8 cellular contexts compared by ENCODE assay signal in genomic region chr2:6917761-6918421, GRCh38. TPM values are rescaled to one million over a fixed set of nuclear protein-coding genes. Genes with fewer than 3 reads are reported as not detected.
A peak's percentile ranks its signal among the peaks of the same experiment; 100 is the strongest.
DNase-seq lines count a peak whose midpoint lies in the region; ATAC-seq and TF ChIP-seq lines count a peak whose summit lies in the region.

No MANE protein-coding gene starts in this region.

- peak overlapping the region; percentile 85 for H3K27ac ChIP-seq in left ventricle myocardium inferior (replicated peaks)
- H3K27ac ChIP-seq in sigmoid colon: peak overlapping the region; percentile 4 to 78 (median 70)

- no peak for TF ChIP-seq EP300 in sigmoid colon (IDR thresholded peaks at IDR 0.05)

- DNase-seq in NCI-H748 (lab: John Stamatoyannopoulos, UW; ENCODE audit: unreplicated experiment) (peak; percentile 63), NCI-H748 treated with DMSO at 0.1 percent for 48 hours (lab: John Stamatoyannopoulos, UW) (no peak), left ventricle myocardium inferior (peak; percentile 38), sigmoid colon (no peak), Kasumi-1 (lab: John Stamatoyannopoulos, UW) (no peak), ureter (ENCODE audit: low spot score) (no peak)
- DNase-seq in activated CD8-positive, alpha-beta T cell treated with anti-CD3 and anti-CD28 coated beads, Interleukin-2, amount 10 ng/mL, durations not matched to agents 7 days and 5 days: no peak

- H3K36me3 ChIP-seq in left ventricle myocardium inferior (no peaks in the 10 kb centered on the region), sigmoid colon (no peaks in the 10 kb centered on the region)

- CTCF ChIA-PET in activated CD8-positive, alpha-beta T cell treated with anti-CD3 and anti-CD28 coated beads, Interleukin-2, amount 10 ng/mL, durations not matched to agents 7 days and 5 days (lab: Charles Lee): interaction anchor here (1.0 to 9.6 kb wide), 8 partner anchors 9 to 127 kb away, joined by 3 to 135 read pairs (median 6); partner anchors contain the start of genes CMPK2 and RSAD2

- peak overlapping the region; percentile 73 for H3K27ac Mint-ChIP-seq in activated CD8-positive, alpha-beta T cell treated with anti-CD3 and anti-CD28 coated beads, Interleukin-2, amount 10 ng/mL, durations not matched to agents 7 days and 5 days

- TF ChIP-seq POLR2A in sigmoid colon (IDR thresholded peaks at IDR 0.05): no peak

- H3K4me3 ChIP-seq in left ventricle myocardium inferior (peak overlapping the region; percentile 91), sigmoid colon (peak overlapping the region; percentile 49 to 93 (median 86))

- WGBS in sigmoid colon, 2 donors: 1 to 2% methylated on average over 68 of the region's 68 CpGs

- H3K4me1 Mint-ChIP-seq in activated CD8-positive, alpha-beta T cell treated with anti-CD3 and anti-CD28 coated beads, Interleukin-2, amount 10 ng/mL, durations not matched to agents 7 days and 5 days (ENCODE audit: low read depth): peaks cover 77% of the 10 kb centered on the region

- H3K4me1 ChIP-seq in left ventricle myocardium inferior: peaks cover 54% of the 10 kb centered on the region
- peaks cover 0 to 37% (median 7%) of the 10 kb centered on the region in 4 donors for H3K4me1 ChIP-seq in sigmoid colon

- H3K36me3 Mint-ChIP-seq in activated CD8-positive, alpha-beta T cell treated with anti-CD3 and anti-CD28 coated beads, Interleukin-2, amount 10 ng/mL, durations not matched to agents 7 days and 5 days (ENCODE audit: low read depth): peaks cover 63% of the 10 kb centered on the region

- peak overlapping the region; percentile 85 for H3K4me3 Mint-ChIP-seq in activated CD8-positive, alpha-beta T cell treated with anti-CD3 and anti-CD28 coated beads, Interleukin-2, amount 10 ng/mL, durations not matched to agents 7 days and 5 days

- no peak for TF ChIP-seq CTCF in left ventricle myocardium inferior (IDR thresholded peaks at IDR 0.05; ENCODE audit: borderline replicate concordance)
- no peak for TF ChIP-seq CTCF in sigmoid colon (IDR thresholded peaks at IDR 0.05)

- H3K9me3 Mint-ChIP-seq in activated CD8-positive, alpha-beta T cell treated with anti-CD3 and anti-CD28 coated beads, Interleukin-2, amount 10 ng/mL, durations not matched to agents 7 days and 5 days (ENCODE audit: insufficient read depth): peaks cover 3% of the 10 kb centered on the region

- H3K27me3 Mint-ChIP-seq in activated CD8-positive, alpha-beta T cell treated with anti-CD3 and anti-CD28 coated beads, Interleukin-2, amount 10 ng/mL, durations not matched to agents 7 days and 5 days (ENCODE audit: low read depth): no peaks in the 10 kb centered on the region

- ATAC-seq in HG03025 (IDR thresholded peaks at IDR 0.05; ENCODE audit: low FRiP score, unreplicated experiment): peak; percentile 4
- peak; percentile 45 for ATAC-seq in activated CD8-positive, alpha-beta T cell treated with anti-CD3 and anti-CD28 coated beads, Interleukin-2, amount 10 ng/mL, durations not matched to agents 7 days and 5 days

- intact Hi-C loops in left ventricle myocardium inferior (cut with micrococcal nuclease) (loop anchor here (5.0 kb wide), 1 partner anchor 109 kb away; no protein-coding TSS in a partner anchor), sigmoid colon (cut with DNase I) (loop anchor here (2.0 to 5.0 kb wide), 5 partner anchors 41 to 124 kb away; partner anchors contain the start of gene RSAD2)

- POLR2A ChIA-PET in activated CD8-positive, alpha-beta T cell treated with anti-CD3 and anti-CD28 coated beads, Interleukin-2, amount 10 ng/mL, durations not matched to agents 7 days and 5 days (lab: Charles Lee): interaction anchor here (0.7 to 12.1 kb wide), 8 partner anchors 9 to 90 kb away, joined by 3 to 188 read pairs (median 14); partner anchors contain the start of genes CMPK2 and RSAD2

- no peaks in the 10 kb centered on the region for H3K27me3 ChIP-seq in left ventricle myocardium inferior (ENCODE audit: low read depth)
- no peaks in the 10 kb centered on the region for H3K27me3 ChIP-seq in sigmoid colon

- H3K9me3 ChIP-seq in left ventricle myocardium inferior (replicated peaks) (no peaks in the 10 kb centered on the region), sigmoid colon (no peaks in the 10 kb centered on the region)

RNA-seq across cellular contexts. Expression of gene RNF144A, which starts 0.7 kb away (rescaled TPM):
- 10 to 100 TPM; 76.9 to 87.0 TPM for total RNA-seq in activated CD8-positive, alpha-beta T cell treated with anti-CD3 and anti-CD28 coated beads, Interleukin-2, amount 10 ng/mL, durations not matched to agents 7 days and 5 days
- total RNA-seq in left ventricle myocardium inferior (17.9 TPM), sigmoid colon (10 to 100 TPM in 3 of 4 donors, 1 to 10 TPM in 1; 5.7 to 14.2 (median 12.3) TPM), ureter (15.2 TPM)
- 10 to 100 TPM in 1 of 3 donors, 1 to 10 TPM in 2; 4.8 to 13.2 (median 8.4) TPM for polyA plus RNA-seq in sigmoid colon

RNA-seq across cellular contexts. Expression of gene RSAD2, which starts 40.3 kb away (rescaled TPM):
- total RNA-seq in activated CD8-positive, alpha-beta T cell treated with anti-CD3 and anti-CD28 coated beads, Interleukin-2, amount 10 ng/mL, durations not matched to agents 7 days and 5 days: 10 to 100 TPM; 72.4 to 74.5 TPM
- total RNA-seq in left ventricle myocardium inferior (2.4 TPM), sigmoid colon (10 to 100 TPM in 3 of 4 donors, 1 to 10 TPM in 1; 7.2 to 13.2 (median 11.3) TPM), ureter (4.4 TPM)
- 10 to 100 TPM in 2 of 3 donors, 1 to 10 TPM in 1; 1.2 to 22.3 (median 14.3) TPM for polyA plus RNA-seq in sigmoid colon

RNA-seq across cellular contexts. Expression of gene CMPK2, which starts 52.2 kb away (rescaled TPM):
- total RNA-seq in activated CD8-positive, alpha-beta T cell treated with anti-CD3 and anti-CD28 coated beads, Interleukin-2, amount 10 ng/mL, durations not matched to agents 7 days and 5 days: 10 to 100 TPM; 84.0 to 90.8 TPM
- 3.2 TPM for total RNA-seq in left ventricle myocardium inferior
- 10 to 100 TPM in 1 of 4 donors, 1 to 10 TPM in 3; 1.8 to 11.1 (median 7.8) TPM for total RNA-seq in sigmoid colon
- polyA plus RNA-seq in sigmoid colon: 10 to 100 TPM in 2 of 3 donors, 1 to 10 TPM in 1; 3.6 to 26.1 (median 14.7) TPM
- total RNA-seq in ureter: 7.5 TPM

Comparison
In these comparisons a context has a peak if more than half of its experiments do, and no peak if none do; other contexts are left out.
1. DNase-seq: peak in NCI-H748 (single experiment) and left ventricle myocardium inferior (single experiment); none in NCI-H748 treated with DMSO at 0.1 percent for 48 hours (single experiment), activated CD8-positive, alpha-beta T cell treated with anti-CD3 and anti-CD28 coated beads, Interleukin-2, amount 10 ng/mL, durations not matched to agents 7 days and 5 days (single experiment), sigmoid colon (single experiment), Kasumi-1 (0 of 2) and ureter (single experiment).
2. RNA of gene RSAD2, which starts 40.3 kb away (total RNA-seq): 72.4 to 74.5 TPM in activated CD8-positive, alpha-beta T cell treated with anti-CD3 and anti-CD28 coated beads, Interleukin-2, amount 10 ng/mL, durations not matched to agents 7 days and 5 days; 7.2 to 13.2 TPM in sigmoid colon, 4.4 TPM in ureter (single experiment) and 2.4 TPM in left ventricle myocardium inferior (single experiment); every median in the first group is over 4 times any median in the second.